Comparison of ENCODE assay signal across 10 cellular contexts in genomic region chr6:114419175-114419574, GRCh38.
DNase-seq lines count a peak whose midpoint lies in the region; ATAC-seq and TF ChIP-seq lines count a peak whose summit lies in the region.
"Had no signal": no experiment of that assay in that cellular context is flagged by ENCODE, and none has a peak within 500 bp of the region (broad histone marks: within the 10 kb centered on the region; RNA-seq: fewer than 3 reads in every experiment).

No MANE protein-coding gene starts in this region.

- no peaks in the 10 kb centered on the region for H3K27me3 ChIP-seq in BE2C

- DNase-seq in glomerular visceral epithelial cell (ENCODE audit: extremely low spot score) (peak; percentile 5), activated gamma-delta T cell (lab: John Stamatoyannopoulos, UW) (no peak), BE2C (no peak), anterior cingulate cortex (lab: John Stamatoyannopoulos, UW) (no peak)
- no peak for DNase-seq in activated CD4-positive, alpha-beta T cell treated with anti-CD3 and anti-CD28 coated beads for 48 hours
- DNase-seq: activated CD8-positive, alpha-beta memory T cell treated with anti-CD3 and anti-CD28 coated beads for 24 hours had no signal

- H3K4me1 ChIP-seq in BE2C: no peaks in the 10 kb centered on the region

- no peak for TF ChIP-seq CTCF in BE2C (IDR thresholded peaks at IDR 0.05; ENCODE audit: low read depth, low read length)

- ATAC-seq in GM18870 (IDR thresholded peaks at IDR 0.05; ENCODE audit: unreplicated experiment): peak; percentile 99
- ATAC-seq in GM21786 (IDR thresholded peaks at IDR 0.05; ENCODE audit: unreplicated experiment): peak; percentile 95
- ATAC-seq in HG03457 (IDR thresholded peaks at IDR 0.05; ENCODE audit: unreplicated experiment): peak; percentile 92

- no peaks in the 10 kb centered on the region for H3K9me3 ChIP-seq in BE2C

- H3K36me3 ChIP-seq in BE2C: no peaks in the 10 kb centered on the region

- H3K4me3 ChIP-seq in BE2C (ENCODE audit: low read depth, low read length): no peak overlapping the region
- H3K4me3 ChIP-seq: coronary artery had no signal
